9 cellular contexts compared by ENCODE assay signal in the genomic region with DNA sequence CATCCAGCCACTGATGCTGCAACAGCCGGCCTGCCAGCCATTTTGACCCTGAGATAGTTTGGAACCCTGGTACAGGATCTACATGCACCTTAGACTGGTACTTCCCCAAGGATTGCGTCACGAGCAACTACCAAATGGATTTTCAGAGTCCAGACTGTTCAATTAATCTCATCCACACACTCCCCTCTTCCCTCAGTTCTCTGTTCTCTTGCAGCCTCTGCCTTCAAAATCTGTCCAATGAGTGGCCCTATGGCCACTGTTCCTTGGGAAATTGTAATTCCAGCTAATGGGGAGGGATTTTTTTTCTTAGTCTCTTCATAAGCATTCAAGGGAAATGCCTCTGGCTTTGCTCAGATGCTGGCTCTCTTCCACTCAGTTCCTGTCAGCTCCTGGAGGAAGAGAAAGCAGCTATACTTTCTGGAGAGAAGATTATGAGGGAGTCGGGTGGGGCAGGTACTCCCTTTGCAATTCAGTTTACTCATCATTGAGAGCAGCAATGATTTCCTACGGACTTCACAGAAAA. TPM values are rescaled to one million over a fixed set of nuclear protein-coding genes. Genes with fewer than 3 reads are reported as not detected.
A peak's percentile ranks its signal among the peaks of the same experiment; 100 is the strongest.
DNase-seq lines count a peak whose midpoint lies in the region; ATAC-seq, FAIRE-seq and TF ChIP-seq lines count a peak whose summit lies in the region.
"Had no signal": no experiment of that assay in that cellular context is flagged by ENCODE, and none has a peak within 500 bp of the region (broad histone marks: within the 10 kb centered on the region; RNA-seq: fewer than 3 reads in every experiment).

No MANE protein-coding gene starts in this region.

- no TSS peak for BruUV-seq in OCI-LY7 (replicated peaks; lab: Mats Ljungman, UMichigan)

- H3K27ac Mint-ChIP-seq in brain = peak overlapping the region in 3 of 5 experiments; percentile 23 to 79 (median 41)
- H3K27ac Mint-ChIP-seq in stimulated activated effector memory CD8-positive, alpha-beta T cell treated with anti-CD3 and anti-CD28 coated beads, Interleukin-12 subunit alpha, Interleukin-12 subunit beta, amount 100 ng/mL, for 72 hours = peak overlapping the region; percentile 6

- ATAC-seq in stimulated activated effector memory CD8-positive, alpha-beta T cell treated with anti-CD3 and anti-CD28 coated beads, Interleukin-12 subunit alpha, Interleukin-12 subunit beta, amount 100 ng/mL, for 72 hours = no peak
- ATAC-seq in HG03139 (IDR thresholded peaks at IDR 0.05; ENCODE audit: unreplicated experiment) = no peak

- no peaks in the 10 kb centered on the region for H3K36me3 ChIP-seq in hepatocyte (replicated peaks; ENCODE audit: insufficient read depth, low read depth)
- H3K36me3 ChIP-seq in OCI-LY7 (ENCODE audit: insufficient read depth, low read length) = no peaks in the 10 kb centered on the region

- no peaks in the 10 kb centered on the region for H4K20me1 ChIP-seq in hepatocyte (ENCODE audit: insufficient read depth, poor library complexity, severe bottlenecking)
- H4K20me1 ChIP-seq in OCI-LY7 (ENCODE audit: insufficient read depth, low read length) = no peaks in the 10 kb centered on the region

- no peak for TF ChIP-seq POLR2A in GM12892 (IDR thresholded peaks at IDR 0.05; ENCODE audit: low read depth, low read length)

- FAIRE-seq in GM12892 (lab: Jason Lieb, UNC) = no peak

- H3K9me2 ChIP-seq in hepatocyte (replicated peaks; ENCODE audit: insufficient read depth) (no peaks in the 10 kb centered on the region), OCI-LY7 (ENCODE audit: insufficient read depth, low read length) (no peaks in the 10 kb centered on the region)

- no peak overlapping the region for H3K4me3 ChIP-seq in hepatocyte
- no peak overlapping the region for H3K4me3 ChIP-seq in OCI-LY7 (ENCODE audit: low read depth, low read length, poor library complexity, severe bottlenecking)

- peaks cover 0 to 7% (median 0%) of the 10 kb centered on the region in 5 experiments for H3K9me3 Mint-ChIP-seq in brain
- H3K9me3 Mint-ChIP-seq in stimulated activated effector memory CD8-positive, alpha-beta T cell treated with anti-CD3 and anti-CD28 coated beads, Interleukin-12 subunit alpha, Interleukin-12 subunit beta, amount 100 ng/mL, for 72 hours = peaks cover 5% of the 10 kb centered on the region

- H3K27ac ChIP-seq in hepatocyte = peak overlapping the region; percentile 11
- H3K27ac ChIP-seq in OCI-LY7 (ENCODE audit: low read depth, low read length, poor library complexity, severe bottlenecking) = no peak overlapping the region

- H3K4me1 Mint-ChIP-seq in brain = no peaks in the 10 kb centered on the region
- peaks cover 3% of the 10 kb centered on the region for H3K4me1 Mint-ChIP-seq in stimulated activated effector memory CD8-positive, alpha-beta T cell treated with anti-CD3 and anti-CD28 coated beads, Interleukin-12 subunit alpha, Interleukin-12 subunit beta, amount 100 ng/mL, for 72 hours

- H3K4me2 ChIP-seq in hepatocyte (no peak overlapping the region), OCI-LY7 (ENCODE audit: low read length) (no peak overlapping the region)

- H3K27me3 ChIP-seq in hepatocyte = no peaks in the 10 kb centered on the region

- CTCF ChIA-PET in OCI-LY7 (lab: Charles Lee; ENCODE audit: unreplicated experiment) = no interaction called here

- TF ChIP-seq CTCF in brain (conservative IDR thresholded peaks at IDR 0.05) (no peak), hepatocyte (IDR thresholded peaks at IDR 0.05; ENCODE audit: poor library complexity) (no peak), OCI-LY7 (conservative IDR thresholded peaks at IDR 0.05; ENCODE audit: low read length) (no peak)

- H3K4me3 Mint-ChIP-seq in brain = peak overlapping the region in 1 of 5 experiments; percentile 3
- H3K4me3 Mint-ChIP-seq in stimulated activated effector memory CD8-positive, alpha-beta T cell treated with anti-CD3 and anti-CD28 coated beads, Interleukin-12 subunit alpha, Interleukin-12 subunit beta, amount 100 ng/mL, for 72 hours = no peak overlapping the region

- H3K36me3 Mint-ChIP-seq in brain = peaks cover 10% of the 10 kb centered on the region
- H3K36me3 Mint-ChIP-seq in stimulated activated effector memory CD8-positive, alpha-beta T cell treated with anti-CD3 and anti-CD28 coated beads, Interleukin-12 subunit alpha, Interleukin-12 subunit beta, amount 100 ng/mL, for 72 hours = peaks cover 7% of the 10 kb centered on the region

- H3K27me3 Mint-ChIP-seq in brain = peaks cover 3% of the 10 kb centered on the region

- H2AFZ ChIP-seq in hepatocyte = no peak overlapping the region
- H2AFZ ChIP-seq in OCI-LY7 (ENCODE audit: low read length) = no peak overlapping the region

- no peaks in the 10 kb centered on the region for H3K79me2 ChIP-seq in hepatocyte
- H3K79me2 ChIP-seq in OCI-LY7 (ENCODE audit: insufficient read depth, low read depth, low read length) = no peaks in the 10 kb centered on the region

- 86% methylated on average over 5 of the region's 5 CpGs for WGBS in hepatocyte (ENCODE audit: low lambda C conversion rate, missing lambda C conversion rate)

- DNase-seq in HCEC 1CT (peak; percentile 98), hepatocyte (ENCODE audit: low spot score) (peak; percentile 52), GM12892 (ENCODE audit: insufficient read length) (no peak), OCI-LY7 (ENCODE audit: low spot score) (no peak)
- DNase-seq in stimulated activated effector memory CD8-positive, alpha-beta T cell treated with anti-CD3 and anti-CD28 coated beads, Interleukin-12 subunit alpha, Interleukin-12 subunit beta, amount 100 ng/mL, for 72 hours (ENCODE audit: low spot score in 2 of 2) = no peak
- DNase-seq in effector CD4-positive, alpha-beta T cell = no peak
- DNase-seq: DMS79 had no signal

- intact Hi-C loops in OCI-LY7 (cut with micrococcal nuclease; ENCODE audit: unreplicated experiment) = no loop called here

- POLR2A ChIA-PET in OCI-LY7 (lab: Charles Lee) = interaction anchor here (0.6 kb wide), 1 partner anchor 10 kb away, joined by 3 read pairs; no protein-coding TSS in a partner anchor

- no peaks in the 10 kb centered on the region for H3K9me3 ChIP-seq in hepatocyte (ENCODE audit: low read depth)
- peaks cover 7% of the 10 kb centered on the region; the same call in 1 of the 2 replicates for H3K9me3 ChIP-seq in OCI-LY7 (ENCODE audit: low read length)

- no peaks in the 10 kb centered on the region for H3K4me1 ChIP-seq in hepatocyte (ENCODE audit: insufficient read depth)
- no peaks in the 10 kb centered on the region for H3K4me1 ChIP-seq in OCI-LY7 (ENCODE audit: insufficient read depth, low read length, poor library complexity, severe bottlenecking)

RNA-seq across cellular contexts. Expression of a gene that starts 19.8 kb away (rescaled TPM):
- polyA plus RNA-seq in brain (ENCODE audit: insufficient read depth, low read depth, low replicate concordance) (34.8 TPM), hepatocyte (52.3 and 57.4 TPM in 2 replicates)
- total RNA-seq in hepatocyte (59.3 and 65.2 TPM in 2 replicates), OCI-LY7 (2022) (39.0 and 41.2 TPM in 2 replicates)
- polyA plus RNA-seq in GM12892 (2012; ENCODE audit: missing spikeins) = 24.8 TPM
- total RNA-seq in OCI-LY7 (2014; rRNA removed; shearing (Covaris generic)) = 30.0 and 32.1 TPM in 2 replicates

RNA-seq across cellular contexts. Expression of a gene that starts 44.1 kb away (rescaled TPM):
- polyA plus RNA-seq in brain (ENCODE audit: insufficient read depth, low read depth, low replicate concordance) (19.4 TPM), hepatocyte (8.0 and 11.3 TPM in 2 replicates)
- total RNA-seq in hepatocyte (54.6 and 55.4 TPM in 2 replicates), OCI-LY7 (2022) (33.8 and 35.7 TPM in 2 replicates)
- polyA plus RNA-seq in GM12892 (2012; ENCODE audit: missing spikeins) = 37.3 TPM
- 27.7 and 27.8 TPM in 2 replicates for total RNA-seq in OCI-LY7 (2014; rRNA removed; shearing (Covaris generic))

Comparison
In these comparisons a context has a peak if more than half of its experiments do, and no peak if none do; other contexts are left out.
1. DNase-seq: peak in HCEC 1CT (single experiment) and hepatocyte (single experiment); none in stimulated activated effector memory CD8-positive, alpha-beta T cell treated with anti-CD3 and anti-CD28 coated beads, Interleukin-12 subunit alpha, Interleukin-12 subunit beta, amount 100 ng/mL, for 72 hours (0 of 2), effector CD4-positive, alpha-beta T cell (single experiment), GM12892 (single experiment) and OCI-LY7 (single experiment).